ENCODE assay signal across 8 cellular contexts in the genomic region with DNA sequence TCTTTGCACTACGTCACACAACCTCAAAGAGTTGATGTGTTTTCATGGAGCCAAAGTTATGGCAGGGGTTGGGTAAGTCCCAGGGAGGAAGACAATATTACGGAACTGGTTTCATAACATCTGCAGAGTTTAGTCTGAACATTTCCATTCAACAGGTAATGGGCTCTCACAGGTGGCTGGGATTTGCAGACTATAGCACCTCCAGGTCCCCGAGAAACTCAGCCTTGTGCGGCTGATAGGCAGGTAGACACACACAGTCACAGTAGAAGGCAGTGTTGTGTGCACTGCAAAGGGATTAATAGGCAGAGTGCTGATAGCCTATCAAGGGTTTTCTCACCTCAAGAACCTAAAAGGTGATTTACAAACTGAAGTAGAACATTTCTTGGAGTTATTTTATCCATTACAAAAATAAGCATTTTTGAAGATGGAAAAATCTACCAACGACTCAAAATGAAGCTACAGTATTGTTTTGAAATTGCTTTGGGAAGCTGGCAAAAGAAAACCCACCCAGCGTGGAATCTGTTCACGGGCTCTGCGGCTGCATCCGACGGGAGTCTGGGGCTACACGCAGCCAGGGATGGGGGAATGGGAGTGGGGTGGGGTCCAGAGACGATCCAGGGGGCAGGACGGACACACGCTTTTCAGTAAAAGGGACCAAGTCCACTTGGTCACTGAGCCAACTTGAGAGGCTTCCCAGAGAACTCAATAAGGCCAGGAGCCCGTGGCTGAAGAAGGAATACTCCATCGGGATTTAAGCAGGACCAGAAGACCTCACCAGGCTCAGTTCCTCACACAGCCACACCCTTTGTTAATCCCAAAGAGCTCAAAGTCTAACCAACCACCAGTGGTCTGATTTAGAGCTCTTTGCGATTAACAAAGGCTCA.
DNase-seq lines count a peak whose midpoint lies in the region; ATAC-seq and TF ChIP-seq lines count a peak whose summit lies in the region.

No MANE protein-coding gene starts in this region.

- H3K36me3 Mint-ChIP-seq in CD4-positive, alpha-beta T cell (ENCODE audit: low read depth) = peaks cover 5% of the 10 kb centered on the region
- H3K36me3 Mint-ChIP-seq in MCF 10A (ENCODE audit: insufficient read depth, unreplicated experiment) = no peaks in the 10 kb centered on the region

- peak overlapping the region; percentile 22 for H3K27ac Mint-ChIP-seq in CD4-positive, alpha-beta T cell
- H3K27ac Mint-ChIP-seq in MCF 10A (ENCODE audit: low read depth, unreplicated experiment) = no peak overlapping the region

- no peaks in the 10 kb centered on the region for H3K27me3 Mint-ChIP-seq in CD4-positive, alpha-beta T cell
- peaks cover 17% of the 10 kb centered on the region for H3K27me3 Mint-ChIP-seq in MCF 10A (ENCODE audit: insufficient read depth, unreplicated experiment)

- H3K36me3 ChIP-seq in HUES6 (ENCODE audit: control insufficient read depth, insufficient read depth, low read length) = no peaks in the 10 kb centered on the region

- H3K4me1 Mint-ChIP-seq in CD4-positive, alpha-beta T cell (ENCODE audit: low read depth) = peaks cover 51% of the 10 kb centered on the region
- H3K4me1 Mint-ChIP-seq in MCF 10A (ENCODE audit: insufficient read depth, unreplicated experiment) = peaks cover 6% of the 10 kb centered on the region

- H3K27ac ChIP-seq in CD4-positive, alpha-beta T cell (ENCODE audit: low read depth, low read length) = peak overlapping the region; percentile 41
- H3K27ac ChIP-seq in HUES6 (ENCODE audit: low read depth, low read length) (no peak overlapping the region), temporal lobe (ENCODE audit: low read depth, low read length) (peak overlapping the region; percentile 4)

- no peak for DNase-seq in CD4-positive, alpha-beta T cell
- DNase-seq in MCF 10A (ENCODE audit: unreplicated experiment) (no peak), left kidney (ENCODE audit: low read depth, low spot score) (peak; percentile 63), NCI-H1417 treated with DMSO at 0.1 percent for 48 hours (lab: John Stamatoyannopoulos, UW) (no peak), NCI-H2029 treated with DMSO at 0.1 percent for 48 hours (lab: John Stamatoyannopoulos, UW) (no peak), inferior parietal cortex (ENCODE audit: extremely low spot score) (no peak)

- peak overlapping the region; percentile 88 for H3K4me3 ChIP-seq in HUES6 (ENCODE audit: low read depth, low read length)

- peak overlapping the region; percentile 94 for H3K4me3 Mint-ChIP-seq in CD4-positive, alpha-beta T cell
- peak overlapping the region; percentile 39 for H3K4me3 Mint-ChIP-seq in MCF 10A (ENCODE audit: unreplicated experiment)

- peak overlapping the region; percentile 83 for H3K9ac ChIP-seq in HUES6 (ENCODE audit: low read length)

- H3K4me1 ChIP-seq in HUES6 (ENCODE audit: control insufficient read depth, insufficient read depth, low read length) = peaks cover 2% of the 10 kb centered on the region; the same call in 1 of the 2 replicates

- intact Hi-C loops in CD4-positive, alpha-beta T cell (cut with DNase I, micrococcal nuclease) = no loop called here
- intact Hi-C loops in MCF 10A (cut with micrococcal nuclease) = no loop called here

- H3K9me3 Mint-ChIP-seq in CD4-positive, alpha-beta T cell = no peaks in the 10 kb centered on the region
- H3K9me3 Mint-ChIP-seq in MCF 10A (ENCODE audit: unreplicated experiment) = no peaks in the 10 kb centered on the region

- no peak for ATAC-seq in CD4-positive, alpha-beta T cell (ENCODE audit: poor library complexity)

- POLR2A ChIA-PET in CD4-positive, alpha-beta T cell (lab: Charles Lee) = interaction anchor here (0.8 to 3.2 kb wide), 15 partner anchors 13 to 218 kb away, joined by 3 to 20 read pairs (median 6); partner anchors contain the start of gene WIPF1
- POLR2A ChIA-PET in MCF 10A (lab: Yijun Ruan, JAX) = interaction anchor here (0.6 kb wide), 1 partner anchor 322 kb away, joined by 3 read pairs; no protein-coding TSS in a partner anchor

- no peaks in the 10 kb centered on the region for H3K27me3 ChIP-seq in CD4-positive, alpha-beta T cell (ENCODE audit: control insufficient read depth, insufficient read depth, low read length)
- peaks cover 32% of the 10 kb centered on the region for H3K27me3 ChIP-seq in HUES6 (ENCODE audit: control insufficient read depth, insufficient read depth, low read length)

- no peak for TF ChIP-seq CTCF in CD4-positive, alpha-beta T cell (IDR thresholded peaks at IDR 0.05)
- no peak for TF ChIP-seq CTCF in MCF 10A (IDR thresholded peaks at IDR 0.05; ENCODE audit: unreplicated experiment)

- CTCF ChIA-PET in CD4-positive, alpha-beta T cell (lab: Charles Lee) = interaction anchor here (0.9 to 2.4 kb wide), 4 partner anchors 19 to 113 kb away, joined by 3 to 5 read pairs (median 4); no protein-coding TSS in a partner anchor
- CTCF ChIA-PET in MCF 10A (lab: Yijun Ruan, JAX) = interaction anchor here (0.6 to 2.3 kb wide), 4 partner anchors 14 to 81 kb away, joined by 3 to 16 read pairs (median 4); no protein-coding TSS in a partner anchor

- BruUV-seq in MCF 10A (replicated peaks; lab: Mats Ljungman, UMichigan) = no TSS peak

- no peaks in the 10 kb centered on the region for H3K9me3 ChIP-seq in CD4-positive, alpha-beta T cell (ENCODE audit: control insufficient read depth, low read length)
- no peaks in the 10 kb centered on the region for H3K9me3 ChIP-seq in HUES6 (ENCODE audit: control insufficient read depth, insufficient read depth, low read depth, low read length)
